In the genomic region with DNA sequence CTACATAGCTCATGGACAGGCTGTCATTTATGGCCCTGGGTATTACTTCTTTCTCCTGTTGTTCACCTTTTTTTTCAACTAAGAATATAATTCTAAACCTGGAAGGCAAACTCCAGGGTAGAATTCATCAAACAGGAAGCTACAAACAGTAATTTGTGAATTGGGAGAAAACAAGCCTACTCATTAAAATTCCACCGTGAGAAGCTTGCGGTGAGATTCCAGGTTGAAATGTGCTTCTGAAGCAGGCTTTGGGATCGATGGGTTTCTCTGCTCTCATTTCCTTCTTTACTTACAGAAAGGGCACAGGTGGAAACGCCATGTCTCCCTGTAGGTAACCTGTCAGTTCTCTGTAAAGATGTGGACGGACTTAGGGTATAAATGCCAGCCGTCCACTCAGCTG, we compare ENCODE assay signal across 22 cellular contexts.
"Had no signal": no experiment of that assay in that cellular context is flagged by ENCODE, and none has a peak within 500 bp of the region (broad histone marks: within the 10 kb centered on the region; RNA-seq: fewer than 3 reads in every experiment).

No MANE protein-coding gene starts in this region.

- H3K4me3 Mint-ChIP-seq: immature natural killer cell; mesothelial cell of epicardium; naive B cell; natural killer cell; stimulated activated memory B cell treated with anti-CD40 and anti-IgM and Interleukin-4, amounts not matched to agents 10 μg/mL and 1 μg/mL and 100 μg/mL, for 72 hours; stimulated activated naive CD8-positive, alpha-beta T cell treated with anti-CD3 and anti-CD28 coated beads, Interleukin-15, amount 100 ng/mL, for 72 hours; type B pancreatic cell had no signal

- H3K27ac Mint-ChIP-seq: immature natural killer cell; mesothelial cell of epicardium; naive B cell; natural killer cell; progenitor cell of endocrine pancreas; stimulated activated memory B cell treated with anti-CD40 and anti-IgM and Interleukin-4, amounts not matched to agents 10 μg/mL and 1 μg/mL and 100 μg/mL, for 72 hours; stimulated activated naive CD8-positive, alpha-beta T cell treated with anti-CD3 and anti-CD28 coated beads, Interleukin-15, amount 100 ng/mL, for 72 hours; type B pancreatic cell had no signal

- H3K36me3 Mint-ChIP-seq: immature natural killer cell; naive B cell; natural killer cell; stimulated activated memory B cell treated with anti-CD40 and anti-IgM and Interleukin-4, amounts not matched to agents 10 μg/mL and 1 μg/mL and 100 μg/mL, for 72 hours had no signal

- H3K4me1 Mint-ChIP-seq: immature natural killer cell; mesothelial cell of epicardium; naive B cell; natural killer cell; stimulated activated memory B cell treated with anti-CD40 and anti-IgM and Interleukin-4, amounts not matched to agents 10 μg/mL and 1 μg/mL and 100 μg/mL, for 72 hours; stimulated activated naive CD8-positive, alpha-beta T cell treated with anti-CD3 and anti-CD28 coated beads, Interleukin-15, amount 100 ng/mL, for 72 hours had no signal

- DNase-seq: hypothalamus; immature natural killer cell; kidney; left colon; left ventricle myocardium inferior; mesendoderm; naive B cell; natural killer cell; nucleus accumbens; right lobe of liver; stimulated activated CD4-positive, alpha-beta T cell treated with anti-CD3 and anti-CD28 coated beads, Interleukin-1b, Interleukin-23, amount 100 ng/mL, for 48 hours; stimulated activated CD4-positive, alpha-beta T cell treated with anti-CD3 and anti-CD28 coated beads, Interleukin-2, amount 100 ng/mL, for 48 hours; stimulated activated CD4-positive, alpha-beta T cell treated with anti-CD3 and anti-CD28 coated beads, Interleukin-4, amount 100 ng/mL, for 4 hours; stimulated activated CD8-positive, alpha-beta memory T cell treated with anti-CD3 and anti-CD28 coated beads, Interleukin-4, amount 100 ng/mL, for 48 hours; stimulated activated naive CD4-positive, alpha-beta T cell treated with Interleukin-2 at 50 U/mL for 16 hours; stimulated activated naive CD8-positive, alpha-beta T cell treated with anti-CD3 and anti-CD28 coated beads, Interleukin-15, amount 100 ng/mL, for 72 hours; substantia nigra; uterus had no signal

- ATAC-seq: left colon; natural killer cell; right lobe of liver; stimulated activated memory B cell treated with anti-CD40 and anti-IgM and Interleukin-4, amounts not matched to agents 10 μg/mL and 1 μg/mL and 100 μg/mL, for 72 hours; stimulated activated naive CD8-positive, alpha-beta T cell treated with anti-CD3 and anti-CD28 coated beads, Interleukin-15, amount 100 ng/mL, for 72 hours had no signal

- H3K27me3 Mint-ChIP-seq: naive B cell; stimulated activated memory B cell treated with anti-CD40 and anti-IgM and Interleukin-4, amounts not matched to agents 10 μg/mL and 1 μg/mL and 100 μg/mL, for 72 hours; stimulated activated naive CD8-positive, alpha-beta T cell treated with anti-CD3 and anti-CD28 coated beads, Interleukin-15, amount 100 ng/mL, for 72 hours had no signal

- H3K9me3 Mint-ChIP-seq: immature natural killer cell, natural killer cell had no signal
